ENCODE assay signal across 23 cellular contexts in the genomic region with DNA sequence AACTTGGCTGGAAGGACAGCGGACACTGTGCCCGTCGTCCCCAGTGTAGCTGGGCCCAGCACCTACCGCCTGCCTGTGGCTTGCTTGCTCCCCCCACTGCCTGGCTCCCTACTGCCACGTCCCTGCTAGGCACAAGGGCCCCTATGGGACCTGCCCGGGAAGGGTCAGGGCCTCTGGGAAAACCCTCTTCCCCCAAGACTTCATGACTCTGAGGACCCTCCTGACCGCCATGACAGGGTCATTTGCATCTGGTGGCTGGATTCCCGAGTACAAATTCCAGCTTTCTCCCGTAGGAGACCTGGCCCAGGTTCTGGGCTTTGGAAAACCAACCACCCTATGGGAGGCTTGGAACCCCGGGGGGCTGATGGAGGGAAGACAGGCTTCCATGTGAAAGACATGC. TPM values are rescaled to one million over a fixed set of nuclear protein-coding genes. Genes with fewer than 3 reads are reported as not detected.
DNase-seq lines count a peak whose midpoint lies in the region; ATAC-seq and TF ChIP-seq lines count a peak whose summit lies in the region.
"Had no signal": no experiment of that assay in that cellular context is flagged by ENCODE, and none has a peak within 500 bp of the region (broad histone marks: within the 10 kb centered on the region; RNA-seq: fewer than 3 reads in every experiment).

No MANE protein-coding gene starts in this region.

- H3K36me3 Mint-ChIP-seq in activated naive CD4-positive, alpha-beta T cell treated with anti-CD3 and anti-CD28 coated beads, Interleukin-2, amount 50 U/mL, for 24 hours: no peaks in the 10 kb centered on the region
- H3K36me3 Mint-ChIP-seq in type B pancreatic cell: no peaks in the 10 kb centered on the region
- H3K36me3 Mint-ChIP-seq: CD4-positive, CD25-positive, alpha-beta regulatory T cell had no signal

- no peak overlapping the region for H3K27ac Mint-ChIP-seq in activated naive CD4-positive, alpha-beta T cell treated with anti-CD3 and anti-CD28 coated beads, Interleukin-2, amount 50 U/mL, for 24 hours
- no peak overlapping the region for H3K27ac Mint-ChIP-seq in type B pancreatic cell
- H3K27ac Mint-ChIP-seq: CD4-positive, CD25-positive, alpha-beta regulatory T cell; T-helper 2 cell treated with Interferon-gamma antibody and Interleukin-4, amounts not matched to agents 5 μg/mL and 100 μg/mL, for 36 hours had no signal

- peaks cover 23% of the 10 kb centered on the region for H3K27me3 Mint-ChIP-seq in activated naive CD4-positive, alpha-beta T cell treated with anti-CD3 and anti-CD28 coated beads, Interleukin-2, amount 50 U/mL, for 24 hours
- peaks cover 43% of the 10 kb centered on the region for H3K27me3 Mint-ChIP-seq in type B pancreatic cell

- H3K9me3 Mint-ChIP-seq in activated naive CD4-positive, alpha-beta T cell treated with anti-CD3 and anti-CD28 coated beads, Interleukin-2, amount 50 U/mL, for 24 hours: no peaks in the 10 kb centered on the region
- no peaks in the 10 kb centered on the region for H3K9me3 Mint-ChIP-seq in type B pancreatic cell
- H3K9me3 Mint-ChIP-seq: central memory CD8-positive, alpha-beta T cell; T-helper 2 cell treated with Interferon-gamma antibody and Interleukin-4, amounts not matched to agents 5 μg/mL and 100 μg/mL, for 36 hours had no signal

- TF ChIP-seq CTCF in RWPE2 (IDR thresholded peaks at IDR 0.05; ENCODE audit: poor library complexity, severe bottlenecking): no peak
- TF ChIP-seq CTCF in type B pancreatic cell (conservative IDR thresholded peaks at IDR 0.05): no peak

- H3K4me3 ChIP-seq in RWPE2 (ENCODE audit: severe bottlenecking): no peak overlapping the region
- H3K4me3 ChIP-seq: GM23248, heart left ventricle, lung, thoracic aorta had no signal

- DNase-seq in activated naive CD4-positive, alpha-beta T cell (lab: John Stamatoyannopoulos, UW): no peak
- DNase-seq in RWPE2 (ENCODE audit: low spot score): peak; percentile 36
- DNase-seq in medulla oblongata (ENCODE audit: extremely low spot score): peak; percentile 36
- DNase-seq in NCI-H146 treated with DMSO at 0.1 percent for 48 hours (lab: John Stamatoyannopoulos, UW; ENCODE audit: unreplicated experiment): no peak
- no peak for DNase-seq in type B pancreatic cell (ENCODE audit: extremely low spot score, unreplicated experiment)
- DNase-seq: activated CD4-positive, alpha-beta T cell treated with anti-CD3 and anti-CD28 coated beads for 1 hour; activated gamma-delta T cell treated with Interleukin-2 at 50 U/mL for 16 hours; CD4-positive, CD25-positive, alpha-beta regulatory T cell; DMS79 treated with DMSO at 0.1 percent for 48 hours; effector CD8-positive, alpha-beta T cell; GM23248; heart left ventricle; NCI-H2029; NCI-H526 treated with DMSO at 0.1 percent for 48 hours had no signal

- no peak for ATAC-seq in RWPE2 (ENCODE audit: low read depth)
- ATAC-seq in HG03432 (IDR thresholded peaks at IDR 0.05; ENCODE audit: unreplicated experiment): no peak
- no peak for ATAC-seq in GM19463 (IDR thresholded peaks at IDR 0.05; ENCODE audit: unreplicated experiment)
- ATAC-seq: heart left ventricle had no signal

- H3K27ac ChIP-seq in RWPE2 (ENCODE audit: poor library complexity, severe bottlenecking): no peak overlapping the region
- H3K27ac ChIP-seq: GM23248, heart left ventricle, thoracic aorta had no signal

- H3K27me3 ChIP-seq in RWPE2 (ENCODE audit: insufficient read depth, poor library complexity, severe bottlenecking): peaks cover 15% of the 10 kb centered on the region

- H3K4me1 Mint-ChIP-seq in activated naive CD4-positive, alpha-beta T cell treated with anti-CD3 and anti-CD28 coated beads, Interleukin-2, amount 50 U/mL, for 24 hours: peaks cover 6% of the 10 kb centered on the region
- H3K4me1 Mint-ChIP-seq in type B pancreatic cell (ENCODE audit: unreplicated experiment): peaks cover 5% of the 10 kb centered on the region

- H3K36me3 ChIP-seq in RWPE2 (ENCODE audit: low read depth): no peaks in the 10 kb centered on the region
- H3K36me3 ChIP-seq: heart left ventricle, thoracic aorta had no signal

- no peaks in the 10 kb centered on the region for H3K9me3 ChIP-seq in RWPE2 (ENCODE audit: severe bottlenecking)
- H3K9me3 ChIP-seq: heart left ventricle, thoracic aorta had no signal

- H3K4me1 ChIP-seq in RWPE2 (ENCODE audit: insufficient read depth, poor library complexity, severe bottlenecking): no peaks in the 10 kb centered on the region

- H3K4me3 Mint-ChIP-seq in activated naive CD4-positive, alpha-beta T cell treated with anti-CD3 and anti-CD28 coated beads, Interleukin-2, amount 50 U/mL, for 24 hours: peak overlapping the region; percentile 26
- no peak overlapping the region for H3K4me3 Mint-ChIP-seq in type B pancreatic cell
- H3K4me3 Mint-ChIP-seq: CD4-positive, CD25-positive, alpha-beta regulatory T cell; central memory CD8-positive, alpha-beta T cell; T-helper 2 cell treated with Interferon-gamma antibody and Interleukin-4, amounts not matched to agents 5 μg/mL and 100 μg/mL, for 36 hours had no signal

RNA-seq across cellular contexts. Expression of a gene that starts 1.4 kb away (rescaled TPM):
- not detected in 2 replicates for total RNA-seq in type B pancreatic cell (ENCODE audit: low replicate concordance)
- total RNA-seq: A673; CD4-positive, CD25-positive, alpha-beta regulatory T cell; GM23248; heart left ventricle; lung; OCI-LY7; thoracic aorta had no signal

Comparison
In these comparisons a context has a peak if more than half of its experiments do, and no peak if none do; other contexts are left out.
1. DNase-seq: peak in RWPE2 (single experiment) and medulla oblongata (single experiment); none in activated naive CD4-positive, alpha-beta T cell (0 of 4), NCI-H146 treated with DMSO at 0.1 percent for 48 hours (single experiment) and type B pancreatic cell (single experiment).